ENCODE assay signal across 11 cellular contexts in genomic region chr5:148746826-148747535, GRCh38.
A peak's percentile ranks its signal among the peaks of the same experiment; 100 is the strongest.
DNase-seq lines count a peak whose midpoint lies in the region; ATAC-seq lines count a peak whose summit lies in the region.
"Had no signal": no experiment of that assay in that cellular context is flagged by ENCODE, and none has a peak within 500 bp of the region (broad histone marks: within the 10 kb centered on the region; RNA-seq: fewer than 3 reads in every experiment).

No MANE protein-coding gene starts in this region.

- no peaks in the 10 kb centered on the region for H3K36me3 ChIP-seq in Karpas-422 (ENCODE audit: insufficient read depth, low read length)
- H3K36me3 ChIP-seq in HAP-1 (replicated peaks): no peaks in the 10 kb centered on the region
- H3K36me3 ChIP-seq: WERI-Rb-1 had no signal

- no peaks in the 10 kb centered on the region for H3K9me2 ChIP-seq in Karpas-422 (replicated peaks; ENCODE audit: insufficient read depth, low read length)

- peak overlapping the region; percentile 59 for H3K9ac ChIP-seq in Karpas-422 (ENCODE audit: low read length)

- no peak overlapping the region for H2AFZ ChIP-seq in Karpas-422 (ENCODE audit: low read length)

- H3K36me3 Mint-ChIP-seq in effector memory CD8-positive, alpha-beta T cell (ENCODE audit: insufficient read depth): no peaks in the 10 kb centered on the region

- DNase-seq in Karpas-422 (peak; percentile 91), kidney tubule cell (ENCODE audit: low spot score) (peak; percentile 19), NCI-H2029 (lab: John Stamatoyannopoulos, UW) (no peak), HAP-1 (ENCODE audit: low spot score in 2 of 2) (no peak), NCI-H2171 treated with DMSO at 0.1 percent for 48 hours (lab: John Stamatoyannopoulos, UW) (no peak)
- no peak for DNase-seq in effector memory CD8-positive, alpha-beta T cell
- DNase-seq: NCI-H1694, WERI-Rb-1 had no signal

- H3K9me3 Mint-ChIP-seq in effector memory CD8-positive, alpha-beta T cell: no peaks in the 10 kb centered on the region

- H3K4me3 Mint-ChIP-seq in effector memory CD8-positive, alpha-beta T cell: no peak overlapping the region

- H3K27ac ChIP-seq in Karpas-422 (ENCODE audit: low read length): peak overlapping the region; percentile 97
- H3K27ac ChIP-seq: WERI-Rb-1 had no signal

- H3K27me3 ChIP-seq in Karpas-422 (ENCODE audit: low read length): no peaks in the 10 kb centered on the region
- no peaks in the 10 kb centered on the region for H3K27me3 ChIP-seq in HAP-1 (ENCODE audit: low read depth)

- ATAC-seq in GM18868 (IDR thresholded peaks at IDR 0.05; ENCODE audit: unreplicated experiment): peak; percentile 95
- peak; percentile 82 for ATAC-seq in HG02623 (IDR thresholded peaks at IDR 0.05; ENCODE audit: unreplicated experiment)
- ATAC-seq in effector memory CD8-positive, alpha-beta T cell (replicated peaks): no peak
- ATAC-seq: left lobe of liver had no signal

- in situ Hi-C loops in HAP-1 (cut with MboI; ENCODE audit: low sequenced_read_pairs): loop anchor here (25.0 kb wide), 1 partner anchor 560 kb away; no protein-coding TSS in a partner anchor

- H3K4me3 ChIP-seq in Karpas-422 (ENCODE audit: low read length): peak overlapping the region; percentile 27
- no peak overlapping the region for H3K4me3 ChIP-seq in HAP-1

- H3K4me1 Mint-ChIP-seq in effector memory CD8-positive, alpha-beta T cell (ENCODE audit: low read depth in 2 of 2): no peaks in the 10 kb centered on the region

- peak overlapping the region; percentile 69 for H3K4me2 ChIP-seq in Karpas-422 (ENCODE audit: low read depth, low read length, poor library complexity, severe bottlenecking)

- H3K27me3 Mint-ChIP-seq in effector memory CD8-positive, alpha-beta T cell: peaks cover 0 to 2% of the 10 kb centered on the region in 2 donors

- H3K27ac Mint-ChIP-seq in effector memory CD8-positive, alpha-beta T cell: no peak overlapping the region

- no peaks in the 10 kb centered on the region for H4K20me1 ChIP-seq in Karpas-422 (ENCODE audit: insufficient read depth, low read depth, low read length)

- H3K4me1 ChIP-seq in Karpas-422 (ENCODE audit: low read length) (peaks cover 70% of the 10 kb centered on the region), HAP-1 (no peaks in the 10 kb centered on the region)

- no peaks in the 10 kb centered on the region for H3K9me3 ChIP-seq in Karpas-422 (ENCODE audit: low read length)
- H3K9me3 ChIP-seq in HAP-1: no peaks in the 10 kb centered on the region

- H3K79me2 ChIP-seq in Karpas-422 (ENCODE audit: low read length): no peaks in the 10 kb centered on the region

Comparison
In these comparisons a context has a peak if more than half of its experiments do, and no peak if none do; other contexts are left out.
1. DNase-seq: peak in Karpas-422 (single experiment) and kidney tubule cell (single experiment); none in NCI-H2029 (single experiment), effector memory CD8-positive, alpha-beta T cell (0 of 3), HAP-1 (0 of 2) and NCI-H2171 treated with DMSO at 0.1 percent for 48 hours (single experiment).